9 cellular contexts compared by ENCODE assay signal in genomic region chr17:40564883-40565744, GRCh38. TPM values are rescaled to one million over a fixed set of nuclear protein-coding genes. Genes with fewer than 3 reads are reported as not detected.
DNase-seq lines count a peak whose midpoint lies in the region; ATAC-seq lines count a peak whose summit lies in the region.
"Had no signal": no experiment of that assay in that cellular context is flagged by ENCODE, and none has a peak within 500 bp of the region (broad histone marks: within the 10 kb centered on the region; RNA-seq: fewer than 3 reads in every experiment).

Gene CCR7, minus strand, starts transcription at chr17:40565472. Its CDS starts 63 bp downstream, at chr17:40565409.

- no peaks in the 10 kb centered on the region for H3K9me3 Mint-ChIP-seq in T-cell

- no peaks in the 10 kb centered on the region for H3K27me3 Mint-ChIP-seq in T-cell

- H3K27ac Mint-ChIP-seq in T-cell = peak within 1 kb of the TSS; percentile 95 to 100

- CTCF ChIA-PET in T-cell (lab: Charles Lee) = interaction anchor here (0.5 to 2.3 kb wide), 4 partner anchors 48 to 50 kb away, joined by 3 to 9 read pairs (median 4); no protein-coding TSS in a partner anchor

- ATAC-seq in T-cell (replicated peaks in 1 of 4) = peak; percentile 66 to 77 (median 72)
- no peak for ATAC-seq in GM18520 (IDR thresholded peaks at IDR 0.05; ENCODE audit: unreplicated experiment)

- H3K36me3 Mint-ChIP-seq in T-cell = peaks cover 48% of the 10 kb centered on the region

- peaks cover 65 to 91% (median 79%) of the 10 kb centered on the region in 3 donors for H3K4me1 Mint-ChIP-seq in T-cell

- H3K4me3 Mint-ChIP-seq in T-cell = peak within 1 kb of the TSS; percentile 91 to 99 (median 93)

- POLR2A ChIA-PET in T-cell (lab: Charles Lee) = interaction anchor here (0.8 to 5.9 kb wide), 10 partner anchors 12 to 776 kb away, joined by 3 to 32 read pairs (median 5); no protein-coding TSS in a partner anchor

- DNase-seq in GDM1 (lab: John Stamatoyannopoulos, UW) = peak; percentile 70
- DNase-seq in T-cell = peak; percentile 71 to 90 (median 84)
- peak; percentile 80 for DNase-seq in activated effector memory CD4-positive, alpha-beta T cell treated with Interleukin-2 at 50 U/mL for 16 hours
- peak; percentile 70 to 77 for DNase-seq in stimulated activated CD4-positive, alpha-beta T cell treated with anti-CD3 and anti-CD28 coated beads, Interleukin-15, amount 100 ng/mL, for 1 hour (ENCODE audit: low read depth in 1 of 2, low spot score in 1 of 2)
- no peak for DNase-seq in NCI-H1092 (lab: John Stamatoyannopoulos, UW)
- DNase-seq in NCI-H510A treated with DMSO at 0.1 percent for 48 hours (lab: John Stamatoyannopoulos, UW) = no peak
- DNase-seq in DMS 273 treated with DMSO at 0.1 percent for 48 hours (lab: John Stamatoyannopoulos, UW) = no peak
- DNase-seq: left ventricle myocardium inferior had no signal

RNA-seq across cellular contexts. Expression of gene CCR7, which starts in this region (rescaled TPM):
- 100 to 1,000 TPM; 173 to 438 (median 340) TPM for total RNA-seq in T-cell
- total RNA-seq: left ventricle myocardium inferior had no signal

Comparison
In these comparisons a context has a peak if more than half of its experiments do, and no peak if none do; other contexts are left out.
1. DNase-seq: peak in GDM1 (single experiment), T-cell (34 of 34), activated effector memory CD4-positive, alpha-beta T cell treated with Interleukin-2 at 50 U/mL for 16 hours (single experiment) and stimulated activated CD4-positive, alpha-beta T cell treated with anti-CD3 and anti-CD28 coated beads, Interleukin-15, amount 100 ng/mL, for 1 hour (2 of 2); none in NCI-H1092 (single experiment), NCI-H510A treated with DMSO at 0.1 percent for 48 hours (single experiment) and DMS 273 treated with DMSO at 0.1 percent for 48 hours (single experiment).